In the genomic region with DNA sequence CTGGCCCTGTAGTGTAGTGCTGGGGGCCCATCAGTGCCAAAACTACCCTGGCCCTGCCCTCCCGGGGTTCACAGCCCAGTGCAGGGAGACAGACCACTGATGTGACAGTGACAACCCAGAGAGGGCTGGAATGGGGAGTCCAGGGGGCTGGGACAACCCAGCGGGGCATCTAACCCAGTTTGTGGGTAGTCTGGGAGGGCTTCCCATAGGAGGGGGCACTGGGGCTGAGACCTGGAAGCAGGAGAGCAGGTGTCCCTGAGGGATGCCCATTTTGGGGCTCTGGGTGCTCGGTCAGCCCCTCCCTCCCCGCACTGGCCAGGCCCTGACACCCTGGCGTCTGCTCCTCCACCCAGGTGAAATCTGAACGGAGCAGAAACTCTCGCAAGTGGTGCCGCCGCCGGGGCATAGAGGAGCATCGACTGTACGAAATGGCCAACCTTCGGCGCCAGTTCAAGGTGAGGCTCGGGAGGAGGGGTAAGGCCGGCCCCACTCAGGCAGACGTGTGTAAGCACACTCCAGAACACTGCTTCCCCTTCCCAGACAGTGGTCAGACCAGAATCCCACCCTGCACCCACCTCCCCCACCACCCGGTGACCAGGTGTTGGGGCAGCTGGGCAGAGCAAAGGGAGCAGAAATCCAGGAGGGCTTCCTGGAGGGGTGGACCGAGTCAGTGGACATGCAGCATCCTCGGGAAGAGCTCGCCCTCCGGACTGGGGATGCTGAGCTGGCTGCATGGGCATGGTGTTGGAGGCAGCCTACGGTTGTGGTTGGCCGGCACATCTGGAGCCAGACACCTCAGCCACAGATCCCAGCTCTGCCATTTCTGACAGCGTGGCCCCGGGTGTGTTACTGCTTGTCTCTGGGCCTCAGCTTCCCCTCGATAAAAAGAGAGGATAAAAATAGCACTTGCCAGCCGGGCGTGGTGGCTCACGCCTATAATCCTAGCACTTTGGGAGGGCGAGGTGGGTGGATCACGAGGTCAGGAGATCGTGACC, we compare ENCODE assay signal across 24 cellular contexts. TPM values are rescaled to one million over a fixed set of nuclear protein-coding genes. Genes with fewer than 3 reads are reported as not detected.
"Had no signal": no experiment of that assay in that cellular context is flagged by ENCODE, and none has a peak within 500 bp of the region (broad histone marks: within the 10 kb centered on the region; RNA-seq: fewer than 3 reads in every experiment).

No MANE protein-coding gene starts in this region.

- H3K27ac ChIP-seq: ascending aorta, body of pancreas, SJSA1 had no signal

- H3K4me3 ChIP-seq: ascending aorta, body of pancreas, SJSA1 had no signal

- H3K4me1 ChIP-seq: ascending aorta, body of pancreas had no signal

- DNase-seq: activated CD4-positive, alpha-beta T cell treated with anti-CD3 and anti-CD28 coated beads for 4 hours; activated CD8-positive, alpha-beta memory T cell treated with anti-CD3 and anti-CD28 coated beads, Interleukin-2, amount 50 U/mL, for 4 hours; activated CD8-positive, alpha-beta T cell treated with anti-CD3 and anti-CD28 coated beads for 36 hours; activated T-cell treated with anti-CD3 and anti-CD28 coated beads, Interleukin-2, amount 50 U/mL, for 72 hours; body of pancreas; central memory CD4-positive, alpha-beta T cell; Kasumi-1; NCI-H1048; NCI-H1417; NCI-H1930; NCI-H2171; NCI-H2227 treated with DMSO at 0.1 percent for 48 hours; NCI-H446 treated with DMSO at 0.1 percent for 48 hours; NCI-H524 treated with DMSO at 0.1 percent for 48 hours; NCI-H774; OCI-M1; RPMI8226; SHP77 had no signal

- ATAC-seq: activated CD4-positive, CD25-positive, alpha-beta regulatory T cell treated with anti-CD3 and anti-CD28 coated beads, Interleukin-2, amount 50 U/mL, for 24 hours; activated CD8-positive, alpha-beta T cell treated with anti-CD3 and anti-CD28 coated beads for 36 hours; activated T-cell treated with anti-CD3 and anti-CD28 coated beads, Interleukin-2, amount 50 U/mL, for 72 hours; body of pancreas; Panc1; SK-N-SH treated with all-trans-retinoic acid at 6 μM for 48 hours had no signal

- H3K9me3 ChIP-seq: ascending aorta, body of pancreas, SJSA1 had no signal

- H3K27me3 ChIP-seq: ascending aorta, body of pancreas, SJSA1 had no signal

RNA-seq across cellular contexts. Expression of gene C5AR2, which starts 41.6 kb away (rescaled TPM):
- total RNA-seq: activated T-cell treated with anti-CD3 and anti-CD28 coated beads, Interleukin-2, amount 50 U/mL, for 72 hours; activated T-helper 2 cell treated with anti-CD3 and anti-CD28 coated beads, Interferon-gamma antibody, Interleukin-2, Interleukin-4, amounts not matched to agents 10 μg/mL and 5 μg/mL and 100 μg/mL, durations not matched to agents 14 hours and 24 hours and 36 hours; SJSA1 had no signal

RNA-seq across cellular contexts. Expression of gene MEIS3, which starts 45.8 kb away (rescaled TPM):
- total RNA-seq: activated CD8-positive, alpha-beta T cell treated with anti-CD3 and anti-CD28 coated beads for 36 hours had no signal
